ENCODE assay signal across 16 cellular contexts in the genomic region with DNA sequence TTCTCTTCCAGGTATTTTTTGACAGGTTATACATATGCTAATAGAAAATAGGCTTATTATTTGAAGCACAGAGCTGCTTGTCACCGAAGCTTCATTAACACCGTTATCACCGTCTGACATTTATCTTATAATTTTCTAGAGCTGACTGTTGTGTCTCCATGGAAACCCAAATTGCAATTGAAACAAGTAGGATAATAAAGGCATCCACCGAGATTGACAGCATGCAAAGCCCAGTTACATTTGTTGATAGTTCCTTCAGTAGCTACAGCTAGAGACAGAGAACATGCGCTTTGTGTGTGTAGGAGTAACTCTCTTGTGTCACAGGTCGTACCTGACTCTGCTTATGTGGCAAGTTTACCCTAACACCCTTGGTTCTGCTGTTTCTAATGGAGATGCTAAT.
A peak's percentile ranks its signal among the peaks of the same experiment; 100 is the strongest.
DNase-seq lines count a peak whose midpoint lies in the region; ATAC-seq and TF ChIP-seq lines count a peak whose summit lies in the region.
"Had no signal": no experiment of that assay in that cellular context is flagged by ENCODE, and none has a peak within 500 bp of the region (broad histone marks: within the 10 kb centered on the region; RNA-seq: fewer than 3 reads in every experiment).

No MANE protein-coding gene starts in this region.

- intact Hi-C loops in natural killer cell (cut with micrococcal nuclease): no loop called here
- intact Hi-C loops in activated T-helper 1 cell treated with anti-CD3 and anti-CD28 coated beads, Interleukin-12 subunit alpha, Interleukin-12 subunit beta, Interleukin-2, Interleukin-4 antibody, amounts not matched to agents 30 ng/mL and 10 ng/mL and 1 ng/mL, durations not matched to agents 14 hours and 24 hours and 36 hours (cut with micrococcal nuclease): no loop called here

- DNase-seq in natural killer cell treated with Interleukin-12 subunit alpha and Interleukin-12 subunit beta and Interleukin-15 and Interleukin-18, amount 100 ng/mL, for 72 hours (ENCODE audit: low spot score): no peak
- DNase-seq in natural killer cell (no peak), left kidney (ENCODE audit: low read depth, low spot score) (peak; percentile 35), kidney tubule cell (ENCODE audit: low spot score) (no peak), SW480 (ENCODE audit: low spot score) (no peak), LoVo (ENCODE audit: low spot score) (no peak)
- no peak for DNase-seq in activated T-helper 1 cell treated with anti-CD3 and anti-CD28 coated beads, Interleukin-12 subunit alpha, Interleukin-12 subunit beta, Interleukin-2, Interleukin-4 antibody, amounts not matched to agents 30 ng/mL and 10 ng/mL and 1 ng/mL, durations not matched to agents 14 hours and 24 hours and 36 hours (ENCODE audit: low spot score)
- DNase-seq: H7, HFFc6, MG63, NCI-H1048, NCI-H1436, NCI-H2029 treated with DMSO at 0.1 percent for 48 hours, NCI-H774 had no signal

- H3K36me3 Mint-ChIP-seq in natural killer cell treated with Interleukin-12 subunit alpha and Interleukin-12 subunit beta and Interleukin-15 and Interleukin-18, amount 100 ng/mL, for 72 hours: no peaks in the 10 kb centered on the region
- H3K36me3 Mint-ChIP-seq in natural killer cell: no peaks in the 10 kb centered on the region
- H3K36me3 Mint-ChIP-seq in activated T-helper 1 cell treated with anti-CD3 and anti-CD28 coated beads, Interleukin-12 subunit alpha, Interleukin-12 subunit beta, Interleukin-2, Interleukin-4 antibody, amounts not matched to agents 30 ng/mL and 10 ng/mL and 1 ng/mL, durations not matched to agents 14 hours and 24 hours and 36 hours (ENCODE audit: low read depth): peaks cover 1% of the 10 kb centered on the region

- ATAC-seq in natural killer cell treated with Interleukin-12 subunit alpha and Interleukin-12 subunit beta and Interleukin-15 and Interleukin-18, amount 100 ng/mL, for 72 hours: no peak
- no peak for ATAC-seq in natural killer cell
- ATAC-seq: A549, Right ventricle myocardium inferior had no signal

- no peak overlapping the region for H3K4me3 Mint-ChIP-seq in natural killer cell treated with Interleukin-12 subunit alpha and Interleukin-12 subunit beta and Interleukin-15 and Interleukin-18, amount 100 ng/mL, for 72 hours
- H3K4me3 Mint-ChIP-seq in natural killer cell: no peak overlapping the region
- no peak overlapping the region for H3K4me3 Mint-ChIP-seq in activated T-helper 1 cell treated with anti-CD3 and anti-CD28 coated beads, Interleukin-12 subunit alpha, Interleukin-12 subunit beta, Interleukin-2, Interleukin-4 antibody, amounts not matched to agents 30 ng/mL and 10 ng/mL and 1 ng/mL, durations not matched to agents 14 hours and 24 hours and 36 hours
- H3K4me3 Mint-ChIP-seq: HFFc6 had no signal

- no peaks in the 10 kb centered on the region for H3K27me3 Mint-ChIP-seq in natural killer cell treated with Interleukin-12 subunit alpha and Interleukin-12 subunit beta and Interleukin-15 and Interleukin-18, amount 100 ng/mL, for 72 hours
- no peaks in the 10 kb centered on the region for H3K27me3 Mint-ChIP-seq in natural killer cell (ENCODE audit: low read depth in 2 of 2)
- peaks cover 1% of the 10 kb centered on the region for H3K27me3 Mint-ChIP-seq in activated T-helper 1 cell treated with anti-CD3 and anti-CD28 coated beads, Interleukin-12 subunit alpha, Interleukin-12 subunit beta, Interleukin-2, Interleukin-4 antibody, amounts not matched to agents 30 ng/mL and 10 ng/mL and 1 ng/mL, durations not matched to agents 14 hours and 24 hours and 36 hours (ENCODE audit: insufficient read depth)

- H3K9me3 Mint-ChIP-seq in natural killer cell treated with Interleukin-12 subunit alpha and Interleukin-12 subunit beta and Interleukin-15 and Interleukin-18, amount 100 ng/mL, for 72 hours: peaks cover 3% of the 10 kb centered on the region
- H3K9me3 Mint-ChIP-seq in natural killer cell: no peaks in the 10 kb centered on the region
- no peaks in the 10 kb centered on the region for H3K9me3 Mint-ChIP-seq in activated T-helper 1 cell treated with anti-CD3 and anti-CD28 coated beads, Interleukin-12 subunit alpha, Interleukin-12 subunit beta, Interleukin-2, Interleukin-4 antibody, amounts not matched to agents 30 ng/mL and 10 ng/mL and 1 ng/mL, durations not matched to agents 14 hours and 24 hours and 36 hours

- peak overlapping the region; percentile 81 to 94 for H3K27ac Mint-ChIP-seq in natural killer cell treated with Interleukin-12 subunit alpha and Interleukin-12 subunit beta and Interleukin-15 and Interleukin-18, amount 100 ng/mL, for 72 hours
- peak overlapping the region in 1 of 2 donors; percentile 92 for H3K27ac Mint-ChIP-seq in natural killer cell
- peak overlapping the region; percentile 2 for H3K27ac Mint-ChIP-seq in activated T-helper 1 cell treated with anti-CD3 and anti-CD28 coated beads, Interleukin-12 subunit alpha, Interleukin-12 subunit beta, Interleukin-2, Interleukin-4 antibody, amounts not matched to agents 30 ng/mL and 10 ng/mL and 1 ng/mL, durations not matched to agents 14 hours and 24 hours and 36 hours
- H3K27ac Mint-ChIP-seq: HFFc6 had no signal

- peaks cover 73 to 79% of the 10 kb centered on the region in 2 donors for H3K4me1 Mint-ChIP-seq in natural killer cell treated with Interleukin-12 subunit alpha and Interleukin-12 subunit beta and Interleukin-15 and Interleukin-18, amount 100 ng/mL, for 72 hours (ENCODE audit: low read depth in 2 of 2)
- peaks cover 73 to 79% of the 10 kb centered on the region in 2 donors for H3K4me1 Mint-ChIP-seq in natural killer cell
- peaks cover 95% of the 10 kb centered on the region for H3K4me1 Mint-ChIP-seq in activated T-helper 1 cell treated with anti-CD3 and anti-CD28 coated beads, Interleukin-12 subunit alpha, Interleukin-12 subunit beta, Interleukin-2, Interleukin-4 antibody, amounts not matched to agents 30 ng/mL and 10 ng/mL and 1 ng/mL, durations not matched to agents 14 hours and 24 hours and 36 hours (ENCODE audit: low read depth)

- TF ChIP-seq CTCF in natural killer cell (IDR thresholded peaks at IDR 0.05): no peak
